In genomic region chr9:111900934-111901612, GRCh38 we compare ENCODE assay signal across 15 cellular contexts. TPM values are rescaled to one million over a fixed set of nuclear protein-coding genes. Genes with fewer than 3 reads are reported as not detected.
A peak's percentile ranks its signal among the peaks of the same experiment; 100 is the strongest.
DNase-seq lines count a peak whose midpoint lies in the region; ATAC-seq, FAIRE-seq and TF ChIP-seq lines count a peak whose summit lies in the region.
"Had no signal": no experiment of that assay in that cellular context is flagged by ENCODE, and none has a peak within 500 bp of the region (broad histone marks: within the 10 kb centered on the region; RNA-seq: fewer than 3 reads in every experiment).

No MANE protein-coding gene starts in this region.

- no peak overlapping the region for H3K27ac Mint-ChIP-seq in activated CD8-positive, alpha-beta memory T cell treated with anti-CD3 and anti-CD28 coated beads, Interleukin-2, amount 10 ng/mL, durations not matched to agents 7 days and 5 days

- H3K27me3 Mint-ChIP-seq in activated CD8-positive, alpha-beta memory T cell treated with anti-CD3 and anti-CD28 coated beads, Interleukin-2, amount 10 ng/mL, durations not matched to agents 7 days and 5 days, result no peaks in the 10 kb centered on the region

- POLR2A ChIA-PET in A549 (lab: Yijun Ruan, JAX), result no interaction called here

- no peaks in the 10 kb centered on the region for H3K9me3 Mint-ChIP-seq in activated CD8-positive, alpha-beta memory T cell treated with anti-CD3 and anti-CD28 coated beads, Interleukin-2, amount 10 ng/mL, durations not matched to agents 7 days and 5 days (ENCODE audit: low read depth)

- no peak overlapping the region for H3K4me3 ChIP-seq in A549
- H3K4me3 ChIP-seq in MG63, result peak overlapping the region; percentile 86
- peak overlapping the region; percentile 82 for H3K4me3 ChIP-seq in epithelial cell of proximal tubule (ENCODE audit: low read depth, low read length)
- no peak overlapping the region for H3K4me3 ChIP-seq in liver (ENCODE audit: low read depth in 1 of 3, low read length in 3 of 3)
- H3K4me3 ChIP-seq in BE2C (ENCODE audit: low read depth, low read length), result no peak overlapping the region

- peaks cover 47% of the 10 kb centered on the region for H3K4me1 ChIP-seq in A549
- H3K4me1 ChIP-seq in liver (ENCODE audit: control insufficient read depth in 4 of 4, insufficient read depth in 4 of 4, low read length in 3 of 4), result peaks cover 8 to 48% (median 45%) of the 10 kb centered on the region in 4 donors
- H3K4me1 ChIP-seq in BE2C, result peaks cover 12% of the 10 kb centered on the region

- 82% methylated on average over 13 of the region's 13 CpGs for whole genome bisulfite sequencing in A549 (ENCODE audit: missing lambda C conversion rate)
- WGBS in liver, result 62% methylated on average over 13 of the region's 13 CpGs

- no peak for DNase-seq in A549 (ENCODE audit: low read depth in 1 of 2, low spot score in 1 of 2)
- no peak for DNase-seq in MG63
- no peak for DNase-seq in epithelial cell of proximal tubule (ENCODE audit: low read depth)
- no peak for DNase-seq in BE2C
- no peak for DNase-seq in activated CD8-positive, alpha-beta memory T cell treated with anti-CD3 and anti-CD28 coated beads, Interleukin-2, amount 10 ng/mL, durations not matched to agents 7 days and 5 days
- DNase-seq: activated CD8-positive, alpha-beta memory T cell treated with anti-CD3 and anti-CD28 coated beads, Interleukin-2, amount 50 U/mL, for 48 hours; activated naive CD4-positive, alpha-beta T cell treated with Interleukin-2 at 50 U/mL for 16 hours; Caco-2; midbrain had no signal

- H3K27ac ChIP-seq in A549 (peak overlapping the region in 1 of 2 experiments; percentile 8; a peak in 1 of 6 replicates), liver (ENCODE audit: low read depth in 1 of 2, low read length in 2 of 2) (peak overlapping the region; percentile 10 to 38)
- H3K27ac ChIP-seq: breast epithelium had no signal

- TF ChIP-seq POLR2A in A549 (IDR thresholded peaks at IDR 0.05; ENCODE audit: low read length), result no peak

- no peak for ATAC-seq in A549
- ATAC-seq in HG02885 (IDR thresholded peaks at IDR 0.05; ENCODE audit: poor library complexity, unreplicated experiment), result no peak
- no peak for ATAC-seq in HG02759 (IDR thresholded peaks at IDR 0.05; ENCODE audit: unreplicated experiment)
- ATAC-seq in activated CD8-positive, alpha-beta memory T cell treated with anti-CD3 and anti-CD28 coated beads, Interleukin-2, amount 10 ng/mL, durations not matched to agents 7 days and 5 days, result no peak
- ATAC-seq: Right ventricle myocardium inferior had no signal

- no peak for FAIRE-seq in A549 (lab: Jason Lieb, UNC)
- FAIRE-seq: G401.6 had no signal

- H3K36me3 ChIP-seq in MG63 (peaks cover 34% of the 10 kb centered on the region), liver (ENCODE audit: control insufficient read depth in 4 of 4, insufficient read depth in 3 of 4, low read depth in 1 of 4, low read length in 3 of 4) (no peaks in the 10 kb centered on the region), BE2C (no peaks in the 10 kb centered on the region)
- H3K36me3 ChIP-seq: breast epithelium had no signal

- TF ChIP-seq CTCF in A549 (IDR thresholded peaks at IDR 0.05) (no peak), epithelial cell of proximal tubule (conservative IDR thresholded peaks at IDR 0.05; ENCODE audit: low read depth, low read length) (no peak), liver (IDR thresholded peaks at IDR 0.05; ENCODE audit: low read depth, low read length, missing input control) (no peak), BE2C (IDR thresholded peaks at IDR 0.05; ENCODE audit: low read depth, low read length) (no peak)

- H3K4me1 Mint-ChIP-seq in activated CD8-positive, alpha-beta memory T cell treated with anti-CD3 and anti-CD28 coated beads, Interleukin-2, amount 10 ng/mL, durations not matched to agents 7 days and 5 days, result peaks cover under 1% of the 10 kb centered on the region

- H3K36me3 Mint-ChIP-seq in activated CD8-positive, alpha-beta memory T cell treated with anti-CD3 and anti-CD28 coated beads, Interleukin-2, amount 10 ng/mL, durations not matched to agents 7 days and 5 days, result peaks cover 8% of the 10 kb centered on the region

- TF ChIP-seq RAD21 in A549 (conservative IDR thresholded peaks at IDR 0.05 in 1 of 2, IDR thresholded peaks at IDR 0.05 in 1 of 2) (no peak), liver (IDR thresholded peaks at IDR 0.05) (peak in 1 of 2 donors; percentile 17)

- no peak overlapping the region for H3K9ac ChIP-seq in liver (ENCODE audit: low read depth in 1 of 2, low read length in 2 of 2)

- CTCF ChIA-PET in A549 (lab: Yijun Ruan, JAX), result interaction anchor here (0.7 to 5.3 kb wide), 3 partner anchors 14 to 150 kb away, joined by 3 to 17 read pairs (median 7); no protein-coding TSS in a partner anchor
- CTCF ChIA-PET in activated CD8-positive, alpha-beta memory T cell treated with anti-CD3 and anti-CD28 coated beads, Interleukin-2, amount 10 ng/mL, durations not matched to agents 7 days and 5 days (lab: Charles Lee), result interaction anchor here (1.3 to 2.1 kb wide), 2 partner anchors 14 to 140 kb away, joined by 3 to 8 read pairs; no protein-coding TSS in a partner anchor

- H3K9me3 ChIP-seq in A549 (no peaks in the 10 kb centered on the region), MG63 (no peaks in the 10 kb centered on the region), liver (ENCODE audit: control insufficient read depth in 4 of 4, low read length in 3 of 4) (no peaks in the 10 kb centered on the region), BE2C (no peaks in the 10 kb centered on the region)
- H3K9me3 ChIP-seq: breast epithelium, Caco-2 had no signal

- H3K27me3 ChIP-seq in MG63 (no peaks in the 10 kb centered on the region), liver (ENCODE audit: control insufficient read depth in 4 of 4, insufficient read depth in 4 of 4, low read length in 3 of 4) (no peaks in the 10 kb centered on the region), BE2C (no peaks in the 10 kb centered on the region)
- H3K27me3 ChIP-seq: breast epithelium had no signal

- no peak overlapping the region for H3K4me3 Mint-ChIP-seq in activated CD8-positive, alpha-beta memory T cell treated with anti-CD3 and anti-CD28 coated beads, Interleukin-2, amount 10 ng/mL, durations not matched to agents 7 days and 5 days

- no peak for TF ChIP-seq EP300 in A549 (IDR thresholded peaks at IDR 0.05)

- H3K4me2 ChIP-seq in A549, result peak overlapping the region; percentile 28; the same call in 1 of the 3 replicates

TF ChIP-seq in A549, 52 proteins besides CTCF, POLR2A, EP300 and RAD21:
- no peak for TF ChIP-seq TFCP2L1 (CRISPR knock-in tag; IDR thresholded peaks at IDR 0.05)
- no peak for TF ChIP-seq ZNF302 (CRISPR knock-in tag; IDR thresholded peaks at IDR 0.05)
- no peak for TF ChIP-seq ELK1 (IDR thresholded peaks at IDR 0.05; ENCODE audit: low read depth, low read length)
- no peak for TF ChIP-seq KDM5A (IDR thresholded peaks at IDR 0.05)
- no peak for TF ChIP-seq RFX5 (IDR thresholded peaks at IDR 0.05)
- TF ChIP-seq SREBF2 (IDR thresholded peaks at IDR 0.05), result no peak

TF ChIP-seq in liver, 16 proteins besides CTCF, POLR2A, EP300 and RAD21 (continues in another document):
- TF ChIP-seq EGR1 (IDR thresholded peaks at IDR 0.05; ENCODE audit: low read depth in 2 of 2), result no peak
- TF ChIP-seq HNF4G (IDR thresholded peaks at IDR 0.05), result peak; percentile 48
- TF ChIP-seq, protein P1, sequence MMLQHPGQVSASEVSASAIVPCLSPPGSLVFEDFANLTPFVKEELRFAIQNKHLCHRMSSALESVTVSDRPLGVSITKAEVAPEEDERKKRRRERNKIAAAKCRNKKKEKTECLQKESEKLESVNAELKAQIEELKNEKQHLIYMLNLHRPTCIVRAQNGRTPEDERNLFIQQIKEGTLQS (IDR thresholded peaks at IDR 0.05), result no peak
- TF ChIP-seq RXRA (IDR thresholded peaks at IDR 0.05), result peak; percentile 33 to 46
- no peak for TF ChIP-seq MAX (IDR thresholded peaks at IDR 0.05)
- peak; percentile 11 for TF ChIP-seq NR2F2 (IDR thresholded peaks at IDR 0.05)
- TF ChIP-seq HNF4A (conservative IDR thresholded peaks at IDR 0.05), result peak; percentile 82
- peak; percentile 14 for TF ChIP-seq SP1 (IDR thresholded peaks at IDR 0.05)

RNA-seq across cellular contexts. Expression of gene UGCG, which starts 4.5 kb away (rescaled TPM):
- 16.7 and 25.9 TPM in 2 replicates for polyA plus RNA-seq in A549 (2011; rRNA removed)
- polyA plus RNA-seq in A549 (2012; cell fraction: cytosol; rRNA removed), result 7.8 and 9.5 TPM in 2 replicates
- 7.4 and 10.6 TPM in 2 replicates for polyA plus RNA-seq in A549 (2012; cell fraction: nucleus; rRNA removed)
- polyA plus RNA-seq in A549 (2017; fragmentation: RNase III; extraction: RNeasy Plus Mini Kit Qiagen cat#74134 plus additional on column Dnase treatment), result 10.5 to 12.1 TPM (median 11.6 TPM) in 3 replicates
- polyA minus RNA-seq in A549 (2011; rRNA and poly(A)+ RNA removed), result 14.5 and 17.2 TPM in 2 replicates
- 35.9 and 48.5 TPM in 2 replicates for total RNA-seq in MG63 (2014; rRNA removed; shearing (Covaris generic); ENCODE audit: low replicate concordance)
- total RNA-seq in epithelial cell of proximal tubule, result 231 and 288 TPM in 2 replicates
- total RNA-seq in liver, result 10 to 100 TPM; 15.7 to 44.2 TPM
- polyA plus RNA-seq in liver, result 1 to 10 TPM; 5.2 to 8.2 TPM
- polyA plus RNA-seq in BE2C (2012; ENCODE audit: insufficient read depth, insufficient read length, low read depth), result 8.2 TPM
- 10 to 100 TPM; 14.4 to 21.6 TPM for total RNA-seq in activated CD8-positive, alpha-beta memory T cell treated with anti-CD3 and anti-CD28 coated beads, Interleukin-2, amount 10 ng/mL, durations not matched to agents 7 days and 5 days

Comparison
In these comparisons a context has a peak if more than half of its experiments do, and no peak if none do; other contexts are left out.
1. H3K4me3 ChIP-seq: peak in MG63 (single experiment) and epithelial cell of proximal tubule (single experiment); none in A549 (single experiment), liver (0 of 3) and BE2C (single experiment).